Comparison of ENCODE assay signal across 17 cellular contexts in genomic region chr7:70539622-70540021, GRCh38.
"Had no signal": no experiment of that assay in that cellular context is flagged by ENCODE, and none has a peak within 500 bp of the region (broad histone marks: within the 10 kb centered on the region; RNA-seq: fewer than 3 reads in every experiment).

No MANE protein-coding gene starts in this region.

- ATAC-seq: left colon; natural killer cell; pancreas; stimulated activated naive B cell treated with anti-CD40 and anti-IgM and Interleukin-4, amounts not matched to agents 10 μg/mL and 1 μg/mL and 100 μg/mL, for 72 hours had no signal

- H3K4me3 ChIP-seq: esophagus squamous epithelium, hepatocyte, neural progenitor cell, pancreas, prostate gland, spleen had no signal

- H3K27me3 ChIP-seq: esophagus squamous epithelium, hepatocyte, neural progenitor cell, pancreas, spleen had no signal

- FAIRE-seq: colon, pancreas had no signal

- H3K36me3 ChIP-seq: esophagus squamous epithelium, neural progenitor cell, pancreas, prostate gland, spleen had no signal

- DNase-seq: esophagus squamous epithelium; foreskin fibroblast; left colon; mammary epithelial cell; natural killer cell; pancreas; spleen; stimulated activated CD4-positive, alpha-beta T cell treated with anti-CD3 and anti-CD28 coated beads, Interleukin-15, amount 100 ng/mL, for 24 hours; stimulated activated CD4-positive, alpha-beta T cell treated with anti-CD3 and anti-CD28 coated beads, Interleukin-1b, Interleukin-23, amount 100 ng/mL, for 48 hours; stimulated activated CD4-positive, alpha-beta T cell treated with anti-CD3 and anti-CD28 coated beads, Interleukin-4, amount 100 ng/mL, for 24 hours; stimulated activated naive B cell treated with anti-CD40 and anti-IgM and Interleukin-4, amounts not matched to agents 10 μg/mL and 1 μg/mL and 100 μg/mL, for 72 hours; stimulated activated naive CD8-positive, alpha-beta T cell treated with anti-CD3 and anti-CD28 coated beads, Interleukin-15, amount 100 ng/mL, for 72 hours; trophoblast cell had no signal
